ENCODE assay signal across 16 cellular contexts in genomic region chr10:100579691-100580090, GRCh38. TPM values are rescaled to one million over a fixed set of nuclear protein-coding genes. Genes with fewer than 3 reads are reported as not detected.
A peak's percentile ranks its signal among the peaks of the same experiment; 100 is the strongest.
DNase-seq lines count a peak whose midpoint lies in the region; ATAC-seq, FAIRE-seq and TF ChIP-seq lines count a peak whose summit lies in the region.
"Had no signal": no experiment of that assay in that cellular context is flagged by ENCODE, and none has a peak within 500 bp of the region (broad histone marks: within the 10 kb centered on the region; RNA-seq: fewer than 3 reads in every experiment).

No MANE protein-coding gene starts in this region.

- H3K4me1 Mint-ChIP-seq in nephron progenitor cell: peaks cover 49% of the 10 kb centered on the region
- H3K4me1 Mint-ChIP-seq: CD4-positive, alpha-beta memory T cell had no signal

- peaks cover 3% of the 10 kb centered on the region for H3K9me3 Mint-ChIP-seq in nephron progenitor cell
- H3K9me3 Mint-ChIP-seq: GM23338 had no signal

- H3K4me3 ChIP-seq in pancreas: no peak overlapping the region
- H3K4me3 ChIP-seq: GM12878, GM23338 had no signal

- H3K27me3 Mint-ChIP-seq in nephron progenitor cell (ENCODE audit: low read depth, poor library complexity): peaks cover 24% of the 10 kb centered on the region

- TF ChIP-seq CTCF in nephron progenitor cell (IDR thresholded peaks at IDR 0.05) (no peak), pancreas (IDR thresholded peaks at IDR 0.05) (no peak)

- DNase-seq in activated CD8-positive, alpha-beta memory T cell treated with anti-CD3 and anti-CD28 coated beads for 24 hours: peak; percentile 7
- no peak for DNase-seq in activated CD8-positive, alpha-beta memory T cell treated with anti-CD3 and anti-CD28 coated beads, Interleukin-2, amount 50 U/mL, for 4 hours
- DNase-seq in activated CD8-positive, alpha-beta memory T cell treated with anti-CD3 and anti-CD28 coated beads, Interleukin-2, amount 50 U/mL, for 48 hours: peak; percentile 37
- DNase-seq in nephron progenitor cell (no peak), HPDE6-E6E7 (ENCODE audit: extremely low spot score) (no peak), pancreas (no peak)
- no peak for DNase-seq in activated effector memory CD4-positive, alpha-beta T cell treated with Interleukin-2 at 50 U/mL for 16 hours
- DNase-seq: 8988T; AML-193; C1 segment of cervical spinal cord; CD4-positive, alpha-beta memory T cell; DMS79; H7 had no signal

- no peaks in the 10 kb centered on the region for H3K36me3 ChIP-seq in pancreas

- H3K27ac Mint-ChIP-seq in nephron progenitor cell: peak overlapping the region; percentile 43
- H3K27ac Mint-ChIP-seq: CD4-positive, alpha-beta memory T cell; GM23338 had no signal

- H3K4me3 Mint-ChIP-seq in nephron progenitor cell: peak overlapping the region; percentile 4
- H3K4me3 Mint-ChIP-seq: CD4-positive, alpha-beta memory T cell; GM23338 had no signal

- H3K4me1 ChIP-seq in pancreas: no peaks in the 10 kb centered on the region

- WGBS in pancreas, 2 donors: 58 to 67% methylated on average over 5 of the region's 5 CpGs

- no peak overlapping the region for H3K27ac ChIP-seq in pancreas

- H3K36me3 Mint-ChIP-seq in nephron progenitor cell (ENCODE audit: low read depth): no peaks in the 10 kb centered on the region
- H3K36me3 Mint-ChIP-seq: CD4-positive, alpha-beta memory T cell had no signal

- no peaks in the 10 kb centered on the region for H3K27me3 ChIP-seq in pancreas

- no peak for FAIRE-seq in pancreas (lab: Jason Lieb, UNC)
- FAIRE-seq: GM12878, GM18507 had no signal

- intact Hi-C loops in pancreas (cut with DNase I): no loop called here

- no peak for ATAC-seq in pancreas
- ATAC-seq: GM12878, GM23338 had no signal

- no peaks in the 10 kb centered on the region for H3K9me3 ChIP-seq in pancreas

RNA-seq across cellular contexts. Expression of gene HIF1AN, which starts 43.9 kb away (rescaled TPM):
- total RNA-seq in pancreas: 10 to 100 TPM; 13.3 to 21.8 (median 16.3) TPM
- polyA plus RNA-seq in pancreas: 1 to 10 TPM; 6.3 to 7.3 TPM

RNA-seq across cellular contexts. Expression of gene NDUFB8, which starts 50.0 kb away (rescaled TPM):
- 10 to 100 TPM; 35.5 to 60.6 (median 48.5) TPM for total RNA-seq in pancreas
- polyA plus RNA-seq in pancreas: 100 to 1,000 TPM; 121 to 156 TPM

Comparison
In these comparisons a context has a peak if more than half of its experiments do, and no peak if none do; other contexts are left out.
1. DNase-seq: peak in activated CD8-positive, alpha-beta memory T cell treated with anti-CD3 and anti-CD28 coated beads for 24 hours (single experiment) and activated CD8-positive, alpha-beta memory T cell treated with anti-CD3 and anti-CD28 coated beads, Interleukin-2, amount 50 U/mL, for 48 hours (single experiment); none in activated CD8-positive, alpha-beta memory T cell treated with anti-CD3 and anti-CD28 coated beads, Interleukin-2, amount 50 U/mL, for 4 hours (single experiment), nephron progenitor cell (single experiment), HPDE6-E6E7 (single experiment), activated effector memory CD4-positive, alpha-beta T cell treated with Interleukin-2 at 50 U/mL for 16 hours (single experiment) and pancreas (0 of 6).